In the genomic region with DNA sequence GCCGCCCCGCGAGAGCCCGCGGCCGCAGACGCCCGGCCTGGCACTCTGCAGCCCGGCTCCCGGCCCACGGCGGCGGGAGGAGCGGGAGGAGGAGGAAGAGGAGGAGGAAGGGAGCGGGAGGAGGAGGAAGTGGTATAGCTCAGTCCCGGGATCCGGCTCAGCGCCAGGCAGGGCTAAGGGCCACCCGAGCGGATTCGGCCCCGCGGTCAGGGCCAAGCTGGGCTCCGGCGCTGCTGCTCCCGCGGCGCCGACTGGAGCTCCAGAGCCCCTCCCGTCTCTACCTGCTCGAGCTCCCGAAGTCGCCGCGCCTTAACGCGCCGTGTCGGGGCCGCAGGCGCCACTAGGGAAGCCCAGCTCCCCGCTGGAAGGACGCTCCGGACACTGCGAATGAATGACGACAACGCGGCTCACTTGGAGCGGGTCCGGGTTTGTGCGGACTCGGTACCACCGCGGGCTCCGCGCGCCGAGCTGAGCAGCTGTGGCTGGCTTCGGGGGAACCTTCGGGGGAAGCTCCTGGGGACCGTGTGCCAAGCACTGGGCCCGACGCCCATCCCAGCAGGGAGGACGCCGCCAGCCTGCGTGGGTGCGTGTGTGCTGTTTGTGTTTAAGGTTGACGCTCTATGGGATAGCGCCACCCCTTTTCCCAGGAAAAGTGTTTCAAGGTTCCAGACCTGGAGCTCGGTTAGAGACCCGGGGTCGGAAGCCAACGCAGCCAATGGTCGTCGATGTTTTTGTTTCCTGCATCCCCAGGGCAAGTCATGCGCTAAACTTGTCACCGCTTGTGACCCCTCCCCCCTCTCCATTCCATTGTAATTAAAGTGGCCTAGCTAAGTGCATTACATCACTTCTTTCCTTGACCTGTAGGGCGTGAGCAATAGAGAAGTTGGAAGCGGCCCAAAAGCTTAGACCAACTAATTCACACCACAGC, we compare ENCODE assay signal across 8 cellular contexts. TPM values are rescaled to one million over a fixed set of nuclear protein-coding genes. Genes with fewer than 3 reads are reported as not detected.
A peak's percentile ranks its signal among the peaks of the same experiment; 100 is the strongest.
DNase-seq lines count a peak whose midpoint lies in the region; ATAC-seq and TF ChIP-seq lines count a peak whose summit lies in the region.

A gene (minus strand): TSS at position 94 of the 928 bp plus-strand sequence. CDS start 340 bp downstream, outside the sequence.

- H3K9ac ChIP-seq in subcutaneous abdominal adipose tissue (ENCODE audit: low read length in 5 of 5) = peak within 1 kb of the TSS; percentile 84 to 99 (median 99)

- H3K9me3 ChIP-seq in T-helper 17 cell (ENCODE audit: control insufficient read depth, low read length, poor library complexity, severe bottlenecking) = no peaks in the 10 kb centered on the region
- H3K9me3 ChIP-seq in lower lobe of right lung = no peaks in the 10 kb centered on the region
- no peaks in the 10 kb centered on the region for H3K9me3 ChIP-seq in subcutaneous abdominal adipose tissue (ENCODE audit: control insufficient read depth in 5 of 5, low read length in 5 of 5)

- H3K4me1 Mint-ChIP-seq in T-helper 17 cell (peaks cover 4% of the 10 kb centered on the region), endothelial cell (ENCODE audit: unreplicated experiment) (peaks cover 28% of the 10 kb centered on the region)

- H3K4me1 ChIP-seq in lower lobe of right lung = peaks cover 43% of the 10 kb centered on the region
- peaks cover 4 to 44% (median 39%) of the 10 kb centered on the region in 5 donors for H3K4me1 ChIP-seq in subcutaneous abdominal adipose tissue (ENCODE audit: control insufficient read depth in 5 of 5, insufficient read depth in 5 of 5, low read length in 5 of 5)

- ATAC-seq in HG02943 (IDR thresholded peaks at IDR 0.05; ENCODE audit: low read depth, unreplicated experiment) (peak; percentile 21), T-helper 17 cell (peak; percentile 64), lower lobe of right lung (peak; percentile 90 to 91)

- TF ChIP-seq CTCF in GM13977 (IDR thresholded peaks at IDR 0.05; ENCODE audit: extremely low read depth, insufficient read depth, missing control alignments) = no peak
- no peak for TF ChIP-seq CTCF in endothelial cell (IDR thresholded peaks at IDR 0.05; ENCODE audit: unreplicated experiment)
- no peak for TF ChIP-seq CTCF in lower lobe of right lung (IDR thresholded peaks at IDR 0.05)

- no peak within 1 kb of the TSS for H3K27ac Mint-ChIP-seq in T-helper 17 cell
- peak within 1 kb of the TSS; percentile 94 for H3K27ac Mint-ChIP-seq in endothelial cell (ENCODE audit: unreplicated experiment)

- DNase-seq in AG08396 (ENCODE audit: low spot score) (peak; percentile 69), GM13977 (ENCODE audit: low spot score) (peak; percentile 39), NCI-H1694 (lab: John Stamatoyannopoulos, UW) (peak; percentile 81), T-helper 17 cell (no peak), endothelial cell (ENCODE audit: low spot score) (peak; percentile 85), lower lobe of right lung (peak; percentile 87)

- peak within 1 kb of the TSS; percentile 85 for H3K4me3 ChIP-seq in lower lobe of right lung
- H3K4me3 ChIP-seq in subcutaneous abdominal adipose tissue (ENCODE audit: low read depth in 1 of 5, low read length in 5 of 5) = peak within 1 kb of the TSS; percentile 81 to 96 (median 87)

- H3K9me3 Mint-ChIP-seq in endothelial cell (ENCODE audit: unreplicated experiment) = no peaks in the 10 kb centered on the region

- intact Hi-C loops in lower lobe of right lung (cut with DNase I) = no loop called here

- H3K27me3 Mint-ChIP-seq in T-helper 17 cell (peaks cover 61% of the 10 kb centered on the region), endothelial cell (ENCODE audit: unreplicated experiment) (peaks cover 10% of the 10 kb centered on the region)

- no peaks in the 10 kb centered on the region for H3K27me3 ChIP-seq in lower lobe of right lung (ENCODE audit: low read depth)
- H3K27me3 ChIP-seq in subcutaneous abdominal adipose tissue (ENCODE audit: control insufficient read depth in 5 of 5, insufficient read depth in 4 of 5, low read length in 5 of 5) = no peaks in the 10 kb centered on the region

- H3K36me3 ChIP-seq in lower lobe of right lung = no peaks in the 10 kb centered on the region
- no peaks in the 10 kb centered on the region for H3K36me3 ChIP-seq in subcutaneous abdominal adipose tissue (ENCODE audit: control insufficient read depth in 5 of 5, insufficient read depth in 5 of 5, low read length in 5 of 5)

- in situ Hi-C loops in GM13977 (cut with MboI; ENCODE audit: low pct_unique_long_range_greater_than_20kb, low sequenced_read_pairs, unreplicated experiment) = no loop called here

- H3K4me3 Mint-ChIP-seq in T-helper 17 cell = peak within 1 kb of the TSS; percentile 63
- H3K4me3 Mint-ChIP-seq in endothelial cell (ENCODE audit: unreplicated experiment) = peak within 1 kb of the TSS; percentile 93

- H3K27ac ChIP-seq in lower lobe of right lung (peak within 1 kb of the TSS; percentile 100), subcutaneous abdominal adipose tissue (ENCODE audit: low read depth, low read length) (peak within 1 kb of the TSS; percentile 99)

- no peaks in the 10 kb centered on the region for H3K36me3 Mint-ChIP-seq in T-helper 17 cell (ENCODE audit: low read depth)
- peaks cover 17% of the 10 kb centered on the region for H3K36me3 Mint-ChIP-seq in endothelial cell (ENCODE audit: low read depth, unreplicated experiment)

RNA-seq across cellular contexts. Expression of the gene that starts here (rescaled TPM):
- 1 to 10 TPM in 1 of 2 donors, under 1 TPM in 1; 0.76 to 3.1 TPM for total RNA-seq in T-helper 17 cell
- total RNA-seq in endothelial cell (ENCODE audit: unreplicated experiment) = 25.5 TPM
- total RNA-seq in lower lobe of right lung = 42.6 TPM

Comparison
In these comparisons a context has a peak if more than half of its experiments do, and no peak if none do; other contexts are left out.
1. DNase-seq: peak in AG08396 (single experiment), GM13977 (single experiment), NCI-H1694 (single experiment), endothelial cell (single experiment) and lower lobe of right lung (single experiment); none in T-helper 17 cell (0 of 3).
2. ATAC-seq: peak in every context shown above with its lines; median percentile 90 in lower lobe of right lung; 64 in T-helper 17 cell; 21 in HG02943.